ENCODE assay signal across 18 cellular contexts in genomic region chr13:108146642-108147041, GRCh38.
"Had no signal": no experiment of that assay in that cellular context is flagged by ENCODE, and none has a peak within 500 bp of the region (broad histone marks: within the 10 kb centered on the region; RNA-seq: fewer than 3 reads in every experiment).

No MANE protein-coding gene starts in this region.

- H3K27ac ChIP-seq: SJCRH30 had no signal

- DNase-seq: KBM-7, MV-4-11, NCI-H1048, NCI-H1105, NCI-H1417, NCI-H1436 treated with DMSO at 0.1 percent for 48 hours, NCI-H1694, NCI-H187 treated with DMSO at 0.1 percent for 48 hours, NCI-H2029 treated with DMSO at 0.1 percent for 48 hours, NCI-H2171 treated with DMSO at 0.1 percent for 48 hours, NCI-H510A, NCI-H524 treated with DMSO at 0.1 percent for 48 hours, NCI-H69, NCI-H774, RPMI8226, SHP77 treated with DMSO at 0.1 percent for 48 hours, SJCRH30 had no signal

- H3K36me3 ChIP-seq: SJCRH30 had no signal

- H3K9me3 ChIP-seq: SJCRH30 had no signal

- ATAC-seq: SK-N-SH treated with all-trans-retinoic acid at 6 μM for 48 hours had no signal

- H3K27me3 ChIP-seq: SJCRH30 had no signal

- H3K4me1 ChIP-seq: SJCRH30 had no signal

- H3K4me3 ChIP-seq: SJCRH30 had no signal
